9 cellular contexts compared by ENCODE assay signal in the genomic region with DNA sequence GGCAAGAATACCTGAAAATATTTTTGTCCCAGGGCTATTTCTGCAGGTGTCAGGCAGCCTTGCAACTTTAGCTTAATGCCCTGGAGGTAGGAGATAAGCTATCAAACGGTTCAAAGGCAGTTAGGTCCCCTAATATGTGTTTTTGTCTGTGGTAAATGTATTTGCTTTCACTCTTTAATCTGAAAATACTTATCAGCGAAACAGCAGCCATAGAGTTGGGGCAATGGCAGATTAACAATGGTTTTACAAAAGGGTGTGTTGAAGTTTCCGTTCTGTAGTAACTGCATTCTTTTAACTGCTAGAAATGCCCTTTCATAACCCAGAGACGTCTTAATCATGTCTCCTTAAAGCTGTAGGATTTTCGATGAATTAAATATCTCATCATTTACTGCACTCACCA.
DNase-seq lines count a peak whose midpoint lies in the region; ATAC-seq and TF ChIP-seq lines count a peak whose summit lies in the region.
"Had no signal": no experiment of that assay in that cellular context is flagged by ENCODE, and none has a peak within 500 bp of the region (broad histone marks: within the 10 kb centered on the region; RNA-seq: fewer than 3 reads in every experiment).

No MANE protein-coding gene starts in this region.

- H2BK15ac ChIP-seq in mesenchymal stem cell (ENCODE audit: low read depth, poor library complexity, severe bottlenecking), result no peak overlapping the region

- H3K4me3 ChIP-seq in left ventricle myocardium inferior, result no peak overlapping the region
- H3K4me3 ChIP-seq in mesenchymal stem cell (ENCODE audit: insufficient read depth in 1 of 2, low read depth in 1 of 2, low read length in 2 of 2), result no peak overlapping the region

- H3K23ac ChIP-seq in mesenchymal stem cell (ENCODE audit: low read length in 2 of 2), result no peak overlapping the region

- DNase-seq in left ventricle myocardium inferior (no peak), Right ventricle myocardium inferior (ENCODE audit: missing footprints) (no peak), mesenchymal stem cell (no peak), SHP77 (lab: John Stamatoyannopoulos, UW) (no peak), HuH-7 (ENCODE audit: low spot score) (no peak)
- DNase-seq in activated T-helper 2 cell treated with anti-CD3 and anti-CD28 coated beads, Interferon-gamma antibody, Interleukin-2, Interleukin-4, amounts not matched to agents 10 μg/mL and 5 μg/mL and 100 μg/mL, durations not matched to agents 14 hours and 24 hours and 36 hours (ENCODE audit: low spot score), result no peak
- DNase-seq in stimulated activated naive CD4-positive, alpha-beta T cell treated with Interleukin-2 at 50 U/mL for 16 hours (lab: John Stamatoyannopoulos, UW), result no peak
- no peak for DNase-seq in NK-92 treated with Interleukin-12 subunit alpha and Interleukin-12 subunit beta, amount 100 ng/mL, for 24 hours (lab: John Stamatoyannopoulos, UW)

- peaks cover 4% of the 10 kb centered on the region for H3K9me3 Mint-ChIP-seq in activated T-helper 2 cell treated with anti-CD3 and anti-CD28 coated beads, Interferon-gamma antibody, Interleukin-2, Interleukin-4, amounts not matched to agents 10 μg/mL and 5 μg/mL and 100 μg/mL, durations not matched to agents 14 hours and 24 hours and 36 hours

- no peak overlapping the region for H3K9ac ChIP-seq in mesenchymal stem cell (ENCODE audit: low read length)

- TF ChIP-seq CTCF in left ventricle myocardium inferior (IDR thresholded peaks at IDR 0.05; ENCODE audit: borderline replicate concordance), result no peak

- no peaks in the 10 kb centered on the region for H3K27me3 ChIP-seq in left ventricle myocardium inferior (ENCODE audit: low read depth)
- no peaks in the 10 kb centered on the region for H3K27me3 ChIP-seq in mesenchymal stem cell (ENCODE audit: control insufficient read depth in 1 of 2, insufficient read depth in 1 of 2, low read length in 2 of 2)

- peak overlapping the region; percentile 40 for H3K4me3 Mint-ChIP-seq in activated T-helper 2 cell treated with anti-CD3 and anti-CD28 coated beads, Interferon-gamma antibody, Interleukin-2, Interleukin-4, amounts not matched to agents 10 μg/mL and 5 μg/mL and 100 μg/mL, durations not matched to agents 14 hours and 24 hours and 36 hours (ENCODE audit: low read depth)

- no peaks in the 10 kb centered on the region for H3K9me3 ChIP-seq in left ventricle myocardium inferior (replicated peaks)
- no peaks in the 10 kb centered on the region for H3K9me3 ChIP-seq in mesenchymal stem cell (ENCODE audit: control insufficient read depth, low read length)

- WGBS in mesenchymal stem cell, result 50% methylated on average over 4 of the region's 5 CpGs

- H2AK5ac ChIP-seq in mesenchymal stem cell (ENCODE audit: low read length, severe bottlenecking), result no peak overlapping the region

- H2BK5ac ChIP-seq in mesenchymal stem cell (ENCODE audit: low read depth, low read length, poor library complexity, severe bottlenecking), result no peak overlapping the region

- H4K8ac ChIP-seq in mesenchymal stem cell (ENCODE audit: low read length), result no peak overlapping the region

- H3K18ac ChIP-seq in mesenchymal stem cell (ENCODE audit: low read depth in 1 of 2, low read length in 2 of 2), result peak overlapping the region; percentile 38 to 57

- ATAC-seq in Right ventricle myocardium inferior, result no peak

- peak overlapping the region; percentile 75 for H3K27ac Mint-ChIP-seq in activated T-helper 2 cell treated with anti-CD3 and anti-CD28 coated beads, Interferon-gamma antibody, Interleukin-2, Interleukin-4, amounts not matched to agents 10 μg/mL and 5 μg/mL and 100 μg/mL, durations not matched to agents 14 hours and 24 hours and 36 hours
- H3K27ac Mint-ChIP-seq: IgD-negative memory B cell had no signal

- intact Hi-C loops in left ventricle myocardium inferior (cut with micrococcal nuclease) (no loop called here), Right ventricle myocardium inferior (cut with DNase I) (no loop called here)
- intact Hi-C loops in activated T-helper 2 cell treated with anti-CD3 and anti-CD28 coated beads, Interferon-gamma antibody, Interleukin-2, Interleukin-4, amounts not matched to agents 10 μg/mL and 5 μg/mL and 100 μg/mL, durations not matched to agents 14 hours and 24 hours and 36 hours (cut with micrococcal nuclease), result loop anchor here (2.0 to 5.0 kb wide), 2 partner anchors 15 to 36 kb away; no protein-coding TSS in a partner anchor

- no peak overlapping the region for H3K14ac ChIP-seq in mesenchymal stem cell (ENCODE audit: low read length in 2 of 2)

- no peak overlapping the region for H2AFZ ChIP-seq in mesenchymal stem cell (ENCODE audit: low read depth, low read length)

- H3K4ac ChIP-seq in mesenchymal stem cell (ENCODE audit: low read depth in 1 of 2, low read length in 2 of 2), result peak overlapping the region in 1 of 2 experiments; percentile 26

- H2BK120ac ChIP-seq in mesenchymal stem cell (ENCODE audit: low read depth, low read length), result no peak overlapping the region

- H2BK12ac ChIP-seq in mesenchymal stem cell (ENCODE audit: low read length in 2 of 2), result peak overlapping the region in 1 of 2 experiments; percentile 84

- H3K36me3 ChIP-seq in left ventricle myocardium inferior (no peaks in the 10 kb centered on the region), mesenchymal stem cell (ENCODE audit: control insufficient read depth in 1 of 2, insufficient read depth in 2 of 2, low read depth in 1 of 2, low read length in 2 of 2) (no peaks in the 10 kb centered on the region)

- H3K4me1 ChIP-seq in left ventricle myocardium inferior (peaks cover 20% of the 10 kb centered on the region), mesenchymal stem cell (ENCODE audit: control insufficient read depth, insufficient read depth, low read depth, low read length) (peaks cover 2% of the 10 kb centered on the region)

- no peaks in the 10 kb centered on the region for H3K36me3 Mint-ChIP-seq in activated T-helper 2 cell treated with anti-CD3 and anti-CD28 coated beads, Interferon-gamma antibody, Interleukin-2, Interleukin-4, amounts not matched to agents 10 μg/mL and 5 μg/mL and 100 μg/mL, durations not matched to agents 14 hours and 24 hours and 36 hours (ENCODE audit: low read depth)
- H3K36me3 Mint-ChIP-seq: IgD-negative memory B cell had no signal

- H3K79me1 ChIP-seq in mesenchymal stem cell (replicated peaks; ENCODE audit: low read length, poor library complexity, severe bottlenecking), result no peaks in the 10 kb centered on the region

- peaks cover 47% of the 10 kb centered on the region for H3K4me1 Mint-ChIP-seq in activated T-helper 2 cell treated with anti-CD3 and anti-CD28 coated beads, Interferon-gamma antibody, Interleukin-2, Interleukin-4, amounts not matched to agents 10 μg/mL and 5 μg/mL and 100 μg/mL, durations not matched to agents 14 hours and 24 hours and 36 hours (ENCODE audit: low read depth)

- no peak overlapping the region for H3K4me2 ChIP-seq in mesenchymal stem cell (ENCODE audit: low read length, poor library complexity, severe bottlenecking)

- H3K27ac ChIP-seq in left ventricle myocardium inferior (replicated peaks), result peak overlapping the region; percentile 54
- no peak overlapping the region for H3K27ac ChIP-seq in mesenchymal stem cell (ENCODE audit: low read length, poor library complexity, severe bottlenecking)

- H4K91ac ChIP-seq in mesenchymal stem cell (ENCODE audit: low read length), result no peak overlapping the region

- H3K27me3 Mint-ChIP-seq in activated T-helper 2 cell treated with anti-CD3 and anti-CD28 coated beads, Interferon-gamma antibody, Interleukin-2, Interleukin-4, amounts not matched to agents 10 μg/mL and 5 μg/mL and 100 μg/mL, durations not matched to agents 14 hours and 24 hours and 36 hours (ENCODE audit: low read depth), result no peaks in the 10 kb centered on the region
- H3K27me3 Mint-ChIP-seq: IgD-negative memory B cell had no signal
